30 cellular contexts compared by ENCODE assay signal in the genomic region with DNA sequence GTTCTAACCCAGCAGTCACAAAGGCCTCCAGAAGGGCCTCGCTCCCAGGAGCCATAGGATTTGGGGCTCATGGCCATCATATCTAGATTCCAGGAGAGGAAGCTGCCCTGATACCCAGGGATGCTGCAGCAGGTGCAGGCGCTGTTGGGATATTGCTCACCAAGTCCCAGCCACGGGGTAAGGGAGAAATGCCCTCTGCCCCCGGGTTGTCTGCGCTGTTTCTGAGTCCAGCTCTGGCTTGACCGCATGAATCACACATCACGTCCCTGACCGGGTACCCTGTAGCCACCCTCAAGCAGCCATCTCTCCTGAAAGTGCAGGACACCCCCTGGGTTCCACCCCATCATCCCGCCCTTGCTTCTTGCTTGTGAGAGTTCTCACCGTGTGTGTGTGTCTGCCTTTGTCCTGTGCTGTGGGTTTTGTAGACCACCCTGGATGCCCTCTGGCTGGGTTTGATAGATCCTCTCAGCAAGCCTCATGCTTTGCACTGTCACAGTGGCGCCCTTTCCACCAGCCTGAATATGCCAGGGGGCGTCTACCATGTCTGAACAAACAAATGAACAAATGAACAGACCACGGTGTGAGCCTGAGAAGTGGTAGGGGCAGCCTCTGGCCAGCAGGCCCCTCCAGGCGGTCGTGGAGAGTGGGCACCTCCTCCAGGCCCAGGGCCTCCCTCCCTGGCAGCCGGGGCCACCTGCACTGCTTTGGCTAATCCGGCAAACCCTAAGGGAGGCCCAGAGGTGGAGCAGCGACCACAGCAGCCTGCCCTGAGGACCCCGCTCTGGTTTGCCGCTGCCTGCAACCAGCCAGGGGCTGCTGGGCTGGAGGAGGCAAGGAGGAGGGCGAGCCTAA. TPM values are rescaled to one million over a fixed set of nuclear protein-coding genes. Genes with fewer than 3 reads are reported as not detected.
DNase-seq lines count a peak whose midpoint lies in the region; ATAC-seq and TF ChIP-seq lines count a peak whose summit lies in the region.
"Had no signal": no experiment of that assay in that cellular context is flagged by ENCODE, and none has a peak within 500 bp of the region (broad histone marks: within the 10 kb centered on the region; RNA-seq: fewer than 3 reads in every experiment).

No MANE protein-coding gene starts in this region.

- no peak overlapping the region for H3K27ac Mint-ChIP-seq in natural killer cell
- H3K27ac Mint-ChIP-seq in natural killer cell treated with Interleukin-12 subunit alpha and Interleukin-12 subunit beta and Interleukin-15 and Interleukin-18, amount 100 ng/mL, for 72 hours: no peak overlapping the region
- H3K27ac Mint-ChIP-seq: activated naive CD4-positive, alpha-beta T cell treated with anti-CD3 and anti-CD28 coated beads for 36 hours; HFFc6; T-cell had no signal

- H3K9me3 ChIP-seq in aorta (ENCODE audit: control insufficient read depth, low read length): no peaks in the 10 kb centered on the region
- H3K9me3 ChIP-seq: transverse colon had no signal

- H3K27me3 Mint-ChIP-seq in natural killer cell (ENCODE audit: low read depth in 2 of 2): peaks cover 13 to 16% of the 10 kb centered on the region in 2 donors
- peaks cover 11% of the 10 kb centered on the region in 2 donors for H3K27me3 Mint-ChIP-seq in natural killer cell treated with Interleukin-12 subunit alpha and Interleukin-12 subunit beta and Interleukin-15 and Interleukin-18, amount 100 ng/mL, for 72 hours

- H3K36me3 ChIP-seq in aorta (ENCODE audit: control insufficient read depth in 1 of 2, insufficient read depth in 2 of 2, low read length in 1 of 2): no peaks in the 10 kb centered on the region
- H3K36me3 ChIP-seq: SJCRH30, transverse colon had no signal

- peak overlapping the region in 1 of 2 donors; percentile 18 for H3K27ac ChIP-seq in aorta (ENCODE audit: low read depth in 1 of 2, low read length in 2 of 2)
- H3K27ac ChIP-seq: SJCRH30, transverse colon had no signal

- H3K27me3 ChIP-seq in aorta (ENCODE audit: control insufficient read depth in 1 of 2, insufficient read depth in 2 of 2, low read length in 1 of 2): no peaks in the 10 kb centered on the region
- H3K27me3 ChIP-seq: SJCRH30 had no signal

- no peak overlapping the region for H3K4me3 Mint-ChIP-seq in natural killer cell
- H3K4me3 Mint-ChIP-seq in natural killer cell treated with Interleukin-12 subunit alpha and Interleukin-12 subunit beta and Interleukin-15 and Interleukin-18, amount 100 ng/mL, for 72 hours: no peak overlapping the region
- H3K4me3 Mint-ChIP-seq: activated naive CD4-positive, alpha-beta T cell treated with anti-CD3 and anti-CD28 coated beads for 36 hours; HFFc6; T-cell had no signal

- ATAC-seq in activated CD4-positive, CD25-positive, alpha-beta regulatory T cell treated with anti-CD3 and anti-CD28 coated beads, Interleukin-2, amount 50 U/mL, for 24 hours: no peak
- ATAC-seq in natural killer cell (no peak), aorta (ENCODE audit: low FRiP score) (no peak)
- ATAC-seq in natural killer cell treated with Interleukin-12 subunit alpha and Interleukin-12 subunit beta and Interleukin-15 and Interleukin-18, amount 100 ng/mL, for 72 hours: no peak
- ATAC-seq: T-cell had no signal

- intact Hi-C loops in natural killer cell (cut with micrococcal nuclease): no loop called here
- intact Hi-C loops in aorta (cut with DNase I): no loop called here

- DNase-seq in activated CD4-positive, CD25-positive, alpha-beta regulatory T cell treated with anti-CD3 and anti-CD28 coated beads, Interleukin-2, amount 50 U/mL, for 72 hours: peak; percentile 18
- DNase-seq in natural killer cell (peak; percentile 9), mesenteric fat pad (ENCODE audit: low spot score) (peak; percentile 81), aorta (peak; percentile 45 to 67), NCI-H1930 (lab: John Stamatoyannopoulos, UW) (no peak), SIG-M5 treated with dmso at 0.1 percent for 504 hours (lab: John Stamatoyannopoulos, UW; ENCODE audit: unreplicated experiment) (no peak)
- no peak for DNase-seq in natural killer cell treated with Interleukin-12 subunit alpha and Interleukin-12 subunit beta and Interleukin-15 and Interleukin-18, amount 100 ng/mL, for 72 hours (ENCODE audit: low spot score)
- DNase-seq: 8988T; activated CD4-positive, alpha-beta T cell treated with anti-CD3 and anti-CD28 coated beads for 4 hours; activated naive CD4-positive, alpha-beta T cell treated with anti-CD3 and anti-CD28 coated beads for 36 hours; cerebellar nuclear complex; effector CD8-positive, alpha-beta T cell; EL; erythroblast; foreskin fibroblast; HFFc6; hippocampal formation; Kasumi-1; NCI-H187; nucleus accumbens; SJCRH30; stimulated activated CD4-positive, alpha-beta T cell treated with anti-CD3 and anti-CD28 coated beads, Interleukin-12 subunit alpha, Interleukin-12 subunit beta, amount 100 ng/mL, for 4 hours; stimulated activated CD4-positive, alpha-beta T cell treated with anti-CD3 and anti-CD28 coated beads, Interleukin-4, amount 100 ng/mL, for 4 hours; transverse colon had no signal

- WGBS in aorta, 2 donors: 91 to 93% methylated on average over 21 of the region's 21 CpGs

- H3K4me1 Mint-ChIP-seq in natural killer cell: no peaks in the 10 kb centered on the region
- no peaks in the 10 kb centered on the region for H3K4me1 Mint-ChIP-seq in natural killer cell treated with Interleukin-12 subunit alpha and Interleukin-12 subunit beta and Interleukin-15 and Interleukin-18, amount 100 ng/mL, for 72 hours (ENCODE audit: low read depth in 2 of 2)
- H3K4me1 Mint-ChIP-seq: T-cell had no signal

- H3K36me3 Mint-ChIP-seq in natural killer cell: no peaks in the 10 kb centered on the region
- no peaks in the 10 kb centered on the region for H3K36me3 Mint-ChIP-seq in natural killer cell treated with Interleukin-12 subunit alpha and Interleukin-12 subunit beta and Interleukin-15 and Interleukin-18, amount 100 ng/mL, for 72 hours
- H3K36me3 Mint-ChIP-seq: T-cell had no signal

- H3K9me3 Mint-ChIP-seq in natural killer cell: no peaks in the 10 kb centered on the region
- no peaks in the 10 kb centered on the region for H3K9me3 Mint-ChIP-seq in natural killer cell treated with Interleukin-12 subunit alpha and Interleukin-12 subunit beta and Interleukin-15 and Interleukin-18, amount 100 ng/mL, for 72 hours
- H3K9me3 Mint-ChIP-seq: activated naive CD4-positive, alpha-beta T cell treated with anti-CD3 and anti-CD28 coated beads for 36 hours; HFFc6 had no signal

- no peak overlapping the region for H3K4me3 ChIP-seq in aorta (ENCODE audit: low read length in 2 of 2)
- H3K4me3 ChIP-seq: SJCRH30, transverse colon had no signal

- no peak for TF ChIP-seq CTCF in natural killer cell (IDR thresholded peaks at IDR 0.05)

- no peaks in the 10 kb centered on the region for H3K4me1 ChIP-seq in aorta (ENCODE audit: control insufficient read depth in 1 of 2, insufficient read depth in 2 of 2, low read length in 2 of 2)
- H3K4me1 ChIP-seq: SJCRH30, transverse colon had no signal

RNA-seq across cellular contexts. Expression of a gene that starts 32.1 kb away (rescaled TPM):
- total RNA-seq in natural killer cell (1 to 10 TPM in 1 of 3 donors, under 1 TPM in 2; 0.18 to 1.3 (median 0.38) TPM), mesenteric fat pad (1.2 TPM), aorta (10 to 100 TPM in 1 of 2 donors, under 1 TPM in 1; 0.81 to 34.0 TPM)
- total RNA-seq in natural killer cell treated with Interleukin-12 subunit alpha and Interleukin-12 subunit beta and Interleukin-15 and Interleukin-18, amount 100 ng/mL, for 72 hours: not detected
- under 1 TPM in 1 of 2 donors, not detected in 1; 0.26 TPM for polyA plus RNA-seq in aorta
- total RNA-seq: astrocyte, HFFc6, lung microvascular endothelial cell, renal cortical epithelial cell, SJCRH30 had no signal
- polyA plus RNA-seq: BJ had no signal

RNA-seq across cellular contexts. Expression of a gene that starts 49.5 kb away (rescaled TPM):
- total RNA-seq in natural killer cell (1 to 10 TPM; 2.3 to 6.0 (median 3.8) TPM), mesenteric fat pad (9.0 TPM), aorta (10 to 100 TPM in 1 of 2 donors, 1 to 10 TPM in 1; 4.8 to 16.2 TPM)
- total RNA-seq in natural killer cell treated with Interleukin-12 subunit alpha and Interleukin-12 subunit beta and Interleukin-15 and Interleukin-18, amount 100 ng/mL, for 72 hours: 10 to 100 TPM in 1 of 2 donors, 1 to 10 TPM in 1; 4.7 to 10.9 TPM
- 1 to 10 TPM in 1 of 2 donors, under 1 TPM in 1; 0.38 to 3.5 TPM for polyA plus RNA-seq in aorta

RNA-seq across cellular contexts. Expression of a gene that starts 54.1 kb away (rescaled TPM):
- 10 to 100 TPM in 1 of 3 donors, 1 to 10 TPM in 2; 5.5 to 11.3 (median 8.8) TPM for total RNA-seq in natural killer cell
- total RNA-seq in natural killer cell treated with Interleukin-12 subunit alpha and Interleukin-12 subunit beta and Interleukin-15 and Interleukin-18, amount 100 ng/mL, for 72 hours: under 1 TPM in 1 of 2 donors, not detected in 1; 0.92 TPM
- not detected for total RNA-seq in mesenteric fat pad
- total RNA-seq in aorta: under 1 TPM; 0.57 to 0.62 TPM
- polyA plus RNA-seq in aorta: not detected
- total RNA-seq: astrocyte, lung microvascular endothelial cell, renal cortical epithelial cell, SJCRH30 had no signal
- polyA plus RNA-seq: BJ had no signal

Comparison
In these comparisons a context has a peak if more than half of its experiments do, and no peak if none do; other contexts are left out.
1. DNase-seq: peak in activated CD4-positive, CD25-positive, alpha-beta regulatory T cell treated with anti-CD3 and anti-CD28 coated beads, Interleukin-2, amount 50 U/mL, for 72 hours (single experiment), natural killer cell (single experiment), mesenteric fat pad (single experiment) and aorta (2 of 2); none in natural killer cell treated with Interleukin-12 subunit alpha and Interleukin-12 subunit beta and Interleukin-15 and Interleukin-18, amount 100 ng/mL, for 72 hours (single experiment), NCI-H1930 (0 of 2) and SIG-M5 treated with dmso at 0.1 percent for 504 hours (single experiment).